ENCODE assay signal across 18 cellular contexts in the genomic region with DNA sequence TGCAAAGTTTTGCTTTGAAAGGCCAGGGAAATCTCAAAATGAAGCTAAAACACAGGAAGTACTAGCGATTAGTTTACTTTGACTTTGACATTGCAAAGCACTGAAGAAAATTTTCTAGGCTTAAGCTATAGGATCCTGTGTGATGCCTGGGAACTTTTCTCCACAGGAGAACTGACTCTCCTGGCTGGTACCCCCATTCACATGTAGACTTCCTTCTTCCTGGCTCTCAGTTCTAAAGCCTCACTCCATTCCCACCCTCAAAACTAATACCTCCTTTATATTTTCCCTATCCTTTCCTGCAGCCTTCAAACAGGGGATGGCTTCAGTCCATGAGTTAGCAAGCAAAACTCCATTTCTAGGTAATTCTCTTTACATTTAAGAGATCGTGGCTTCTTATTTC.
A peak's percentile ranks its signal among the peaks of the same experiment; 100 is the strongest.
DNase-seq lines count a peak whose midpoint lies in the region; ATAC-seq, FAIRE-seq and TF ChIP-seq lines count a peak whose summit lies in the region.
"Had no signal": no experiment of that assay in that cellular context is flagged by ENCODE, and none has a peak within 500 bp of the region (broad histone marks: within the 10 kb centered on the region; RNA-seq: fewer than 3 reads in every experiment).

No MANE protein-coding gene starts in this region.

- no peak overlapping the region for H3K27ac ChIP-seq in DND-41 (ENCODE audit: low read length)
- H3K27ac ChIP-seq: BLaER1 had no signal

- ATAC-seq in DND-41 (ENCODE audit: insufficient read depth, low read depth) (no peak), HG03045 (IDR thresholded peaks at IDR 0.05; ENCODE audit: unreplicated experiment) (no peak)

- H3K9me3 ChIP-seq in DND-41 (ENCODE audit: insufficient read depth, low read length, severe bottlenecking) (no peaks in the 10 kb centered on the region), NT2/D1 (ENCODE audit: insufficient read depth, low read length) (no peaks in the 10 kb centered on the region), neuron (ENCODE audit: low read length) (no peaks in the 10 kb centered on the region)
- H3K9me3 ChIP-seq: BLaER1 had no signal

- H3K4me1 ChIP-seq in DND-41 (ENCODE audit: insufficient read depth, low read length) = no peaks in the 10 kb centered on the region
- no peaks in the 10 kb centered on the region for H3K4me1 ChIP-seq in NT2/D1 (ENCODE audit: insufficient read depth, insufficient read length)
- no peaks in the 10 kb centered on the region for H3K4me1 ChIP-seq in neuron (ENCODE audit: insufficient read depth, low read length)
- H3K4me1 ChIP-seq: BLaER1 had no signal

- H2AFZ ChIP-seq in DND-41 (ENCODE audit: low read depth, low read length) (peak overlapping the region; percentile 46; the same call in 1 of the 2 replicates), neuron (ENCODE audit: low read depth, low read length) (peak overlapping the region; percentile 80)

- no peak for FAIRE-seq in GM19239 (lab: Jason Lieb, UNC)
- FAIRE-seq: GM18507 had no signal

- H3K36me3 ChIP-seq in DND-41 (ENCODE audit: insufficient read depth, low read length) (no peaks in the 10 kb centered on the region), NT2/D1 (ENCODE audit: insufficient read depth, insufficient read length, low read length) (no peaks in the 10 kb centered on the region), neuron (ENCODE audit: insufficient read depth, low read length) (no peaks in the 10 kb centered on the region)
- H3K36me3 ChIP-seq: BLaER1 had no signal

- no peak overlapping the region for H3K4me3 ChIP-seq in DND-41 (ENCODE audit: low read depth in 1 of 2, low read length in 2 of 2)
- H3K4me3 ChIP-seq in NT2/D1 (ENCODE audit: insufficient read length, low read depth) = no peak overlapping the region
- no peak overlapping the region for H3K4me3 ChIP-seq in neuron (ENCODE audit: low read length)
- H3K4me3 ChIP-seq: BLaER1 had no signal

- no peaks in the 10 kb centered on the region for H4K20me1 ChIP-seq in DND-41 (ENCODE audit: insufficient read depth, low read length)
- H4K20me1 ChIP-seq: BLaER1 had no signal

- TF ChIP-seq CTCF in DND-41 (IDR thresholded peaks at IDR 0.05; ENCODE audit: borderline replicate concordance, extremely low read depth, low read length, poor library complexity, severe bottlenecking) = no peak

- DNase-seq in DND-41 (no peak), NT2/D1 (ENCODE audit: low read depth, low spot score) (peak; percentile 8), iPS DF 4.7 (ENCODE audit: extremely low read depth, low spot score) (peak; percentile 14), SW 1271 (lab: John Stamatoyannopoulos, UW) (no peak), GM19239 (ENCODE audit: insufficient read length, low spot score) (no peak)
- DNase-seq: 8988T; AML-193; CD4-positive, CD25-positive, alpha-beta regulatory T cell; DMS53; GOT3; HCEC 1CT; HFFc6; IMR-90; KBM-7 had no signal

- no peaks in the 10 kb centered on the region for H3K79me2 ChIP-seq in DND-41 (ENCODE audit: insufficient read depth, low read length)

- no peaks in the 10 kb centered on the region for H3K27me3 ChIP-seq in DND-41 (ENCODE audit: insufficient read depth, low read length, poor library complexity)
- H3K27me3 ChIP-seq in NT2/D1 (ENCODE audit: insufficient read depth, insufficient read length) = no peaks in the 10 kb centered on the region
- no peaks in the 10 kb centered on the region for H3K27me3 ChIP-seq in neuron (ENCODE audit: insufficient read depth, low read length)
- H3K27me3 ChIP-seq: BLaER1 had no signal

- no peak overlapping the region for H3K4me2 ChIP-seq in DND-41 (ENCODE audit: insufficient read depth, low read length)
- H3K4me2 ChIP-seq: BLaER1 had no signal

- H3K9ac ChIP-seq in DND-41 (ENCODE audit: low read depth, low read length) (no peak overlapping the region), NT2/D1 (ENCODE audit: insufficient read length, low read depth) (no peak overlapping the region)
- H3K9ac ChIP-seq: BLaER1 had no signal

Comparison
In these comparisons a context has a peak if more than half of its experiments do, and no peak if none do; other contexts are left out.
1. DNase-seq: peak in NT2/D1 (single experiment) and iPS DF 4.7 (single experiment); none in DND-41 (single experiment), SW 1271 (0 of 2) and GM19239 (single experiment).